Comparison of ENCODE assay signal across 15 cellular contexts in the genomic region with DNA sequence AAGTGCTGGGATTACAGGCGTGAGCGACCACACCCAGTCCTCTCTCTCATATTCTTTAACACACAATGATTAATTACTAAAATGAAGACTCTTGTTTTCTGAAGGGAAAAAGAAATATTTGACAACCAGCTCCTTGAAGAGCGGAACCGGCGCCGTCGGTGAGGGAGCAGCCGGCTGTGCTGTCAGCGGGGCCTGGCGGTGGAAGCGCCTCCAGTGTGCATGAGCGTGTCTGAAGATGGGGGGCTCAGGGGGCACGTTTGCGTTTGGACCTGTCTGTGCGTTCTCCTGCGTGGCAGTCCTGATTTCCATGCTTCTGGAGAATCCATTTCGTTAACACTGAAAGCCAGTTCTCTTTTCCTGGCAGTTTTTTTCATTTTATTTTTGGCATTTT.
"Had no signal": no experiment of that assay in that cellular context is flagged by ENCODE, and none has a peak within 500 bp of the region (broad histone marks: within the 10 kb centered on the region; RNA-seq: fewer than 3 reads in every experiment).

No MANE protein-coding gene starts in this region.

- H3K9me3 Mint-ChIP-seq: mesothelial cell of epicardium; naive B cell; stimulated activated effector memory CD8-positive, alpha-beta T cell treated with anti-CD3 and anti-CD28 coated beads, Interleukin-12 subunit alpha, Interleukin-12 subunit beta, amount 100 ng/mL, for 72 hours had no signal

- ATAC-seq: left lung; mucosa of descending colon; stimulated activated effector memory CD8-positive, alpha-beta T cell treated with anti-CD3 and anti-CD28 coated beads, Interleukin-12 subunit alpha, Interleukin-12 subunit beta, amount 100 ng/mL, for 72 hours had no signal

- H3K27me3 Mint-ChIP-seq: naive B cell had no signal

- DNase-seq: dermis blood vessel endothelial cell; effector memory CD4-positive, alpha-beta T cell; head of caudate nucleus; mesenchymal stem cell; mucosa of descending colon; naive B cell; sigmoid colon; stimulated activated CD4-positive, alpha-beta T cell treated with anti-CD3 and anti-CD28 coated beads, Interleukin-2, amount 100 ng/mL, for 24 hours; stimulated activated CD4-positive, alpha-beta T cell treated with anti-CD3 and anti-CD28 coated beads, Interleukin-4, amount 100 ng/mL, for 24 hours; stimulated activated naive CD4-positive, alpha-beta T cell treated with Interleukin-2 at 50 U/mL for 16 hours; stomach; trophoblast cell had no signal

- H3K36me3 Mint-ChIP-seq: naive B cell had no signal

- H3K27ac Mint-ChIP-seq: mesothelial cell of epicardium; naive B cell; stimulated activated effector memory CD8-positive, alpha-beta T cell treated with anti-CD3 and anti-CD28 coated beads, Interleukin-12 subunit alpha, Interleukin-12 subunit beta, amount 100 ng/mL, for 72 hours had no signal

- H3K4me1 Mint-ChIP-seq: stimulated activated effector memory CD8-positive, alpha-beta T cell treated with anti-CD3 and anti-CD28 coated beads, Interleukin-12 subunit alpha, Interleukin-12 subunit beta, amount 100 ng/mL, for 72 hours had no signal

- H3K4me3 Mint-ChIP-seq: mesothelial cell of epicardium; naive B cell; stimulated activated effector memory CD8-positive, alpha-beta T cell treated with anti-CD3 and anti-CD28 coated beads, Interleukin-12 subunit alpha, Interleukin-12 subunit beta, amount 100 ng/mL, for 72 hours had no signal
